9 cellular contexts compared by ENCODE assay signal in the genomic region with DNA sequence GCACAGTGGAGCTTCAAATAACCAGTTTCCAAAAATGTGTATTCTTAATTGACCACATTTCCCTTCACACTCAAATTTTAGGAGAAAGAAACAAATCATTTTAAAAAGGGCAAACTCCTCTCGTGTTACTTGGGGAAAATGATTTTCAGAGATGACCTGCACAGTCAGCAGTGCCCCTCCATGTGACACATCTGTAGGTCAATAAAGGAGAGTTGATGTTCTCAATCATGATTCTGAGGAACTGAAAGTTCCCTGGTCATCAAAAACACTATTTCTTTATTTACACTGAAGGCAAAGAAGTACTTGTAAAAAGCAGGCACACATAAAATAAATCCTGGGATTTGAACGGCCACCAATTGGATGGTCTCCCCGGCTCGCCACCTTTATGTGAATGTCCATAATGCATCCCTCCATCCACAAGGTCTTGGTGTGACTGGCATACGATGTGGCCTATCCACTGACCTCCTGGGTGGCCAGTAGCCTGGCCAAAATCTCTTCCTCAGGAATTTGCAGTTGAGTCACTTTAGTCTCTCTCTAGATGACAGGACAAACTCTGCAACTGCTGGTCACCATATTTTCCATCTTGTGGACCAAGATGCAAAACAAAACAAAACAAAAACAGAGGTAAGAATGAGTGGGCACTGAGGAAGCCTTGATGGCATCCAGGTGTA. TPM values are rescaled to one million over a fixed set of nuclear protein-coding genes. Genes with fewer than 3 reads are reported as not detected.
A peak's percentile ranks its signal among the peaks of the same experiment; 100 is the strongest.
DNase-seq lines count a peak whose midpoint lies in the region; ATAC-seq and TF ChIP-seq lines count a peak whose summit lies in the region.
"Had no signal": no experiment of that assay in that cellular context is flagged by ENCODE, and none has a peak within 500 bp of the region (broad histone marks: within the 10 kb centered on the region; RNA-seq: fewer than 3 reads in every experiment).

No MANE protein-coding gene starts in this region.

- no peak for TF ChIP-seq CTCF in right atrium auricular region (IDR thresholded peaks at IDR 0.05)
- no peak for TF ChIP-seq CTCF in uterus (IDR thresholded peaks at IDR 0.05)

- intact Hi-C loops in Right ventricle myocardium inferior (cut with DNase I), result loop anchor here (2.0 to 5.0 kb wide), 3 partner anchors 148 to 465 kb away; no protein-coding TSS in a partner anchor
- intact Hi-C loops in uterus (cut with DNase I; ENCODE audit: low total_unique reads), result loop anchor here (5.0 kb wide), 1 partner anchor 145 kb away; no protein-coding TSS in a partner anchor

- DNase-seq in Right ventricle myocardium inferior (ENCODE audit: missing footprints), result no peak
- DNase-seq in right atrium auricular region (ENCODE audit: low spot score), result no peak
- DNase-seq in midbrain (lab: John Stamatoyannopoulos, UW), result peak; percentile 28
- no peak for DNase-seq in uterus
- no peak for DNase-seq in activated naive CD4-positive, alpha-beta T cell treated with anti-CD3 and anti-CD28 coated beads, Interleukin-2, amount 50 U/mL, for 16 hours
- DNase-seq in NK-92 treated with Interleukin-12 subunit alpha and Interleukin-12 subunit beta, amount 100 ng/mL, for 24 hours (lab: John Stamatoyannopoulos, UW), result no peak
- DNase-seq in activated T-cell treated with anti-CD3 and anti-CD28 coated beads, Interleukin-2, amount 50 U/mL, for 1 hour, result no peak

- H3K36me3 ChIP-seq in right atrium auricular region (no peaks in the 10 kb centered on the region), endocrine pancreas (ENCODE audit: control insufficient read depth, insufficient read depth, low read length) (no peaks in the 10 kb centered on the region), uterus (no peaks in the 10 kb centered on the region)

- H3K27me3 ChIP-seq in right atrium auricular region (no peaks in the 10 kb centered on the region), endocrine pancreas (ENCODE audit: control insufficient read depth, insufficient read depth, low read length) (no peaks in the 10 kb centered on the region), uterus (no peaks in the 10 kb centered on the region)
- H3K27me3 ChIP-seq: foreskin keratinocyte had no signal

- H3K4me1 ChIP-seq in right atrium auricular region (peaks cover 0 to 30% of the 10 kb centered on the region in 2 donors), endocrine pancreas (ENCODE audit: control insufficient read depth, insufficient read depth, low read length) (peaks cover 12% of the 10 kb centered on the region), uterus (peaks cover 0 to 19% of the 10 kb centered on the region in 2 donors)
- H3K4me1 ChIP-seq: foreskin keratinocyte had no signal

- no peaks in the 10 kb centered on the region for H3K9me3 ChIP-seq in right atrium auricular region
- H3K9me3 ChIP-seq in endocrine pancreas (ENCODE audit: control insufficient read depth, low read length), result no peaks in the 10 kb centered on the region
- H3K9me3 ChIP-seq in uterus, result no peaks in the 10 kb centered on the region

- peak; percentile 64 for ATAC-seq in Right ventricle myocardium inferior

- TF ChIP-seq POLR2A in uterus (IDR thresholded peaks at IDR 0.05), result no peak

- no peak overlapping the region for H3K27ac ChIP-seq in right atrium auricular region
- peak overlapping the region; percentile 69 to 72 for H3K27ac ChIP-seq in uterus
- H3K27ac ChIP-seq: foreskin keratinocyte had no signal

- H3K4me3 ChIP-seq in right atrium auricular region (no peak overlapping the region), endocrine pancreas (ENCODE audit: control insufficient read depth, insufficient read depth, low read length) (peak overlapping the region; percentile 64), uterus (no peak overlapping the region)

- no peak overlapping the region for H3K9ac ChIP-seq in endocrine pancreas (ENCODE audit: control insufficient read depth, insufficient read depth, low read length)

RNA-seq across cellular contexts. Expression of gene CDK1, which starts 39.0 kb away (rescaled TPM):
- total RNA-seq in Right ventricle myocardium inferior (4.1 TPM), right atrium auricular region (1 to 10 TPM in 1 of 2 donors, under 1 TPM in 1; 0.79 to 3.6 TPM), uterus (10 to 100 TPM in 1 of 4 donors, 1 to 10 TPM in 1, not detected in 2; 3.5 to 98.9 TPM)

Comparison
In these comparisons a context has a peak if more than half of its experiments do, and no peak if none do; other contexts are left out.
1. H3K27ac ChIP-seq: peak in uterus (2 of 2); none in right atrium auricular region (0 of 2).